Comparison of ENCODE assay signal across 9 cellular contexts in the genomic region with DNA sequence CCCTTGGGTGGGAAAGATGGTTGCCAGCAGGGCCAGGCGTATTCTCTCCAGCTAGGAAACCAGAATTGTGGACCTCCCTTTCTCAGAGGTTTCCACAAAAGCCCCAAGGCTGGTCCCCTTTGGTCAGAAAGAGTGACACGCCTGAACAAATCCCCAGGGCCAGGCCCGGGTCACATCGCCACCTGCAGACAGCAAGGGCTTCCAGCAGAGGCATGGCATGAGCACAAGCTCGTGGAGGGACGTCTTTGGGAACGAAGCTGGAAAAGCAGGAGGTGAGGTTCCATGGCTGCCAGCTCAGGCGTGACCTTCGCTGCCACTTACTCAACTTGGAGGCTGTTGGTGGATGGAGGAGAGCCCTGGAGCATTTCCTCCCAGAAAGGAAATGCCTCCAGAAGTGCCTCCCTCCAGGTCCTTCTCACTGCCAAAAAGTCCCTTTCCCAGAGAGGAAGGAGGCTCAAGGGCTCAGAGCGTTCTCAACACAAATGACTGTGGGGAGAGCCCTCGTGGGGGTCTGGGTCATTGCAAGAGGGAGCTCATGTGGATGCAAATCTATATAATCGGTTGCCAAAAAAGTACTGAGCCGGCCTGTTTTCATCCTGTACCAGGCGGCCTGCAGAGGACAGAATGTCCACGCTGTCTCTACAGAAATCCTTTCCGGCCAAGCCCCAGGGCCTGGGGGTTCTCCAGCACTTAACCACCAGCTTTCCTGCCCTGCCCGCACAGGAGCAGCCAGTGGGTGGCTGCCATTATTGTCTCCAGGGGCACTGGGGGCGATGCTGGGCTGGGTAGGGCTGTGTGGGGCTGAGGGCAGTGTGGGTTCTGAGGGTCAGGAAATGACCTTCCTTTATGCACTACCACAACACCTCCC. TPM values are rescaled to one million over a fixed set of nuclear protein-coding genes. Genes with fewer than 3 reads are reported as not detected.
DNase-seq lines count a peak whose midpoint lies in the region; ATAC-seq and TF ChIP-seq lines count a peak whose summit lies in the region.
"Not testable (repeated sequence)": the region's sequence is repeated elsewhere in the genome, so short reads cannot be mapped to it uniquely, and the experiment has no call there.
"Had no signal": no experiment of that assay in that cellular context is flagged by ENCODE, and none has a peak within 500 bp of the region (broad histone marks: within the 10 kb centered on the region; RNA-seq: fewer than 3 reads in every experiment).

No MANE protein-coding gene starts in this region.

- not testable (repeated sequence) for H3K4me3 Mint-ChIP-seq in GM23338, endodermal cell

- 67% methylated on average over 2 of the region's 18 CpGs; no CpG with 5 or more reads in 1 of the 2 experiments for WGBS in endodermal cell (ENCODE audit: insufficient coverage in 1 of 2, insufficient read length in 1 of 2), 2 experiments
- 48 to 57% (median 54%) methylated on average over 1 to 9 of the region's 18 CpGs for WGBS in spleen, 5 donors

- not testable (repeated sequence) for H3K9me3 ChIP-seq in Panc1 (ENCODE audit: control insufficient read depth, insufficient read depth, low read depth, low read length); endodermal cell (ENCODE audit: control insufficient read depth, low read length); left ventricle myocardium inferior (replicated peaks); mucosa of descending colon; spleen; upper lobe of right lung

- not testable (repeated sequence) for TF ChIP-seq POLR2A in spleen (IDR thresholded peaks at IDR 0.05)

- not testable (repeated sequence) for H3K27ac ChIP-seq in GM23338 (ENCODE audit: low read depth); Panc1 (ENCODE audit: low read length); endodermal cell (ENCODE audit: low read depth, low read length); upper lobe of right lung
- H3K27ac ChIP-seq in left ventricle myocardium inferior (replicated peaks) (peak overlapping the region; percentile 44), spleen (peak overlapping the region in 3 of 8 donors; percentile 33 to 50 (median 39))

- CTCF ChIA-PET in Panc1 (lab: Charles Lee): not testable (repeated sequence)

- not testable (repeated sequence) for H3K9me2 ChIP-seq in GM23338 (ENCODE audit: insufficient read depth)

- not testable (repeated sequence) for H3K9ac ChIP-seq in endodermal cell (ENCODE audit: extremely low read depth, low read length, poor library complexity, severe bottlenecking)

- not testable (repeated sequence) for H3K27me3 Mint-ChIP-seq in GM23338 (ENCODE audit: insufficient read depth, low read depth, poor library complexity); endodermal cell (ENCODE audit: insufficient read depth)

- H3K27ac Mint-ChIP-seq in GM23338, endodermal cell: not testable (repeated sequence)

- H3K79me2 ChIP-seq in GM23338 (replicated peaks; ENCODE audit: insufficient read depth): not testable (repeated sequence)

- not testable (repeated sequence) for H3K4me2 ChIP-seq in GM23338

- H3K4me1 ChIP-seq in GM23338 (ENCODE audit: insufficient read depth); Panc1 (ENCODE audit: control insufficient read depth, insufficient read depth, low read length); endodermal cell (ENCODE audit: control insufficient read depth, insufficient read depth, low read length); left ventricle myocardium inferior; mucosa of descending colon (ENCODE audit: low read depth); spleen; upper lobe of right lung: not testable (repeated sequence)

- H3K4me1 Mint-ChIP-seq in GM23338, endodermal cell: not testable (repeated sequence)

- ATAC-seq in GM23338: peak; percentile 78
- ATAC-seq in Panc1: peak; percentile 71
- ATAC-seq in mucosa of descending colon: peak; percentile 76
- peak; percentile 41 for ATAC-seq in upper lobe of right lung

- not testable (repeated sequence) for H3K27me3 ChIP-seq in GM23338 (ENCODE audit: insufficient read depth); Panc1 (ENCODE audit: control insufficient read depth, insufficient read depth, low read length); endodermal cell (ENCODE audit: control insufficient read depth, insufficient read depth, low read length, poor library complexity, severe bottlenecking); left ventricle myocardium inferior (ENCODE audit: low read depth); spleen (replicated peaks in 1 of 7); upper lobe of right lung

- in situ Hi-C loops in Panc1 (cut with HindIII; ENCODE audit: low pct_unique_long_range_greater_than_20kb, low sequenced_read_pairs): not testable (repeated sequence)

- H3K36me3 Mint-ChIP-seq in GM23338 (ENCODE audit: low read depth); endodermal cell (ENCODE audit: low read depth): not testable (repeated sequence)

- not testable (repeated sequence) for H2AFZ ChIP-seq in GM23338

- TF ChIP-seq CTCF in GM23338 (conservative IDR thresholded peaks at IDR 0.05; ENCODE audit: low read depth in 2 of 2): peak in 1 of 2 experiments; percentile 48; a peak in 3 of 4 replicates
- peak; percentile 8; the same call in 1 of the 2 replicates for TF ChIP-seq CTCF in Panc1 (IDR thresholded peaks at IDR 0.05)
- TF ChIP-seq CTCF in endodermal cell (conservative IDR thresholded peaks at IDR 0.05): peak; percentile 40
- TF ChIP-seq CTCF in left ventricle myocardium inferior (IDR thresholded peaks at IDR 0.05; ENCODE audit: borderline replicate concordance); mucosa of descending colon (IDR thresholded peaks at IDR 0.05); spleen (IDR thresholded peaks at IDR 0.05 in 8 of 11, conservative IDR thresholded peaks at IDR 0.05 in 3 of 11); upper lobe of right lung (IDR thresholded peaks at IDR 0.05): not testable (repeated sequence)

- not testable (repeated sequence) for H4K20me1 ChIP-seq in GM23338 (replicated peaks; ENCODE audit: insufficient read depth)

- not testable (repeated sequence) for DNase-seq in GM23338 (ENCODE audit: low spot score); Panc1 (ENCODE audit: low read depth, low spot score); upper lobe of right lung
- DNase-seq in activated effector memory CD4-positive, alpha-beta T cell treated with anti-CD3 and anti-CD28 coated beads, Interleukin-2, amount 50 U/mL, for 16 hours: peak; percentile 46
- peak; percentile 49 for DNase-seq in endodermal cell
- DNase-seq in left ventricle myocardium inferior: peak; percentile 13
- peak in 2 of 3 donors; percentile 24 to 33 for DNase-seq in mucosa of descending colon
- DNase-seq in spleen: peak; percentile 52

- H3K36me3 ChIP-seq in GM23338 (ENCODE audit: insufficient read depth); Panc1 (ENCODE audit: control insufficient read depth, insufficient read depth, low read length); endodermal cell (ENCODE audit: control insufficient read depth, insufficient read depth, low read length); left ventricle myocardium inferior; mucosa of descending colon (ENCODE audit: low read depth); spleen; upper lobe of right lung: not testable (repeated sequence)

- not testable (repeated sequence) for BruUV-seq in Panc1 (replicated peaks; lab: Mats Ljungman, UMichigan)

- POLR2A ChIA-PET in Panc1 (lab: Charles Lee): not testable (repeated sequence)

- H3F3A ChIP-seq in GM23338 (replicated peaks; ENCODE audit: low read depth): not testable (repeated sequence)

- not testable (repeated sequence) for H3K4me3 ChIP-seq in GM23338; Panc1 (ENCODE audit: low read depth in 2 of 2, low read length in 2 of 2); endodermal cell (ENCODE audit: low read length); left ventricle myocardium inferior; mucosa of descending colon; spleen; upper lobe of right lung

- intact Hi-C loops in Panc1 (cut with micrococcal nuclease; ENCODE audit: unreplicated experiment); left ventricle myocardium inferior (cut with micrococcal nuclease); mucosa of descending colon (cut with DNase I, micrococcal nuclease); spleen (cut with DNase I; ENCODE audit: low total_unique reads); upper lobe of right lung (cut with DNase I): not testable (repeated sequence)

- H3K9me3 Mint-ChIP-seq in GM23338, endodermal cell: not testable (repeated sequence)

RNA-seq across cellular contexts. Expression of gene GPAT2, which starts 14.6 kb away (rescaled TPM):
- total RNA-seq in GM23338 (2014; rRNA removed; shearing (Covaris generic)): 2.0 and 2.2 TPM in 2 replicates
- 1.4 and 1.6 TPM in 2 replicates for polyA plus RNA-seq in GM23338 (2016; fragmentation: Nextera tagmentation; extraction: Ambion mirVana)
- total RNA-seq in Panc1 (2021; ENCODE audit: unreplicated experiment): not detected
- polyA plus RNA-seq in Panc1 (2012; ENCODE audit: insufficient read length): not detected
- under 1 TPM in 1 of 2 donors, not detected in 1; 0.33 TPM for total RNA-seq in endodermal cell
- polyA plus RNA-seq in endodermal cell (2013, experiment 1 of 2): not detected
- polyA plus RNA-seq in endodermal cell (2013, experiment 2 of 2): 0.21 TPM
- total RNA-seq in left ventricle myocardium inferior: 5.3 TPM
- 1 to 10 TPM; 3.2 to 3.3 (median 3.2) TPM for total RNA-seq in mucosa of descending colon
- 10 to 100 TPM in 2 of 7 donors, 1 to 10 TPM in 5; 3.7 to 12.5 (median 8.8) TPM for total RNA-seq in spleen
- 1 to 10 TPM; 3.9 to 5.0 (median 4.7) TPM for polyA plus RNA-seq in spleen
- 3.2 TPM for total RNA-seq in upper lobe of right lung
- total RNA-seq: smooth muscle cell had no signal

RNA-seq across cellular contexts. Expression of gene ANKRD36C, which starts 57.7 kb away (rescaled TPM):
- total RNA-seq in GM23338 (2014; rRNA removed; shearing (Covaris generic)): 11.2 and 16.2 TPM in 2 replicates
- polyA plus RNA-seq in GM23338 (2016; fragmentation: Nextera tagmentation; extraction: Ambion mirVana) (16.6 and 16.8 TPM in 2 replicates), spleen (1 to 10 TPM in 2 of 3 donors, under 1 TPM in 1; 0.80 to 3.5 (median 1.3) TPM)
- total RNA-seq in Panc1 (2021; ENCODE audit: unreplicated experiment) (22.0 TPM), endodermal cell (10 to 100 TPM; 21.1 to 32.2 TPM), left ventricle myocardium inferior (6.8 TPM), mucosa of descending colon (10 to 100 TPM; 22.2 to 45.8 (median 32.5) TPM), spleen (100 to 1,000 TPM in 1 of 7 donors, 10 to 100 TPM in 6; 43.2 to 106 (median 65.8) TPM), upper lobe of right lung (24.3 TPM)
- 3.1 TPM for polyA plus RNA-seq in Panc1 (2012; ENCODE audit: insufficient read length)
- polyA plus RNA-seq in endodermal cell (2013, experiment 1 of 2): 14.0 TPM
- 11.8 TPM for polyA plus RNA-seq in endodermal cell (2013, experiment 2 of 2)
